ENCODE assay signal across 1 cellular context in genomic region chr4:42309571-42310260, GRCh38.
TF ChIP-seq lines count a peak whose summit lies in the region.

No MANE protein-coding gene starts in this region.

TF ChIP-seq in GM23338, 12 proteins besides CTCF, POLR2A, EP300 and RAD21 (continued from another document):
- TF ChIP-seq ZNF462 (CRISPR knock-in tag; IDR thresholded peaks at IDR 0.05) = no peak
- no peak for TF ChIP-seq REST (IDR thresholded peaks at IDR 0.05; ENCODE audit: unreplicated experiment)
- no peak for TF ChIP-seq EZH2phosphoT487 (IDR thresholded peaks at IDR 0.05; ENCODE audit: unreplicated experiment)
- no peak for TF ChIP-seq STAT1 (IDR thresholded peaks at IDR 0.05; ENCODE audit: unreplicated experiment)
- TF ChIP-seq POLR2AphosphoS5 (IDR thresholded peaks at IDR 0.05; ENCODE audit: low read depth) = no peak
- TF ChIP-seq ZNF114 (CRISPR knock-in tag; IDR thresholded peaks at IDR 0.05) = no peak
